In genomic region chr1:10236405-10237156, GRCh38 we compare ENCODE assay signal across 18 cellular contexts. TPM values are rescaled to one million over a fixed set of nuclear protein-coding genes. Genes with fewer than 3 reads are reported as not detected.
DNase-seq lines count a peak whose midpoint lies in the region; ATAC-seq and TF ChIP-seq lines count a peak whose summit lies in the region.
"Had no signal": no experiment of that assay in that cellular context is flagged by ENCODE, and none has a peak within 500 bp of the region (broad histone marks: within the 10 kb centered on the region; RNA-seq: fewer than 3 reads in every experiment).

No MANE protein-coding gene starts in this region.

- H3K27me3 Mint-ChIP-seq in activated CD8-positive, alpha-beta T cell treated with anti-CD3 and anti-CD28 coated beads for 36 hours, result no peaks in the 10 kb centered on the region
- no peaks in the 10 kb centered on the region for H3K27me3 Mint-ChIP-seq in activated CD8-positive, alpha-beta T cell treated with anti-CD3 and anti-CD28 coated beads, Interleukin-2, amount 10 ng/mL, durations not matched to agents 7 days and 5 days (ENCODE audit: low read depth)
- H3K27me3 Mint-ChIP-seq in activated naive CD8-positive, alpha-beta T cell, result no peaks in the 10 kb centered on the region
- no peaks in the 10 kb centered on the region for H3K27me3 Mint-ChIP-seq in type B pancreatic cell
- H3K27me3 Mint-ChIP-seq: activated naive CD4-positive, alpha-beta T cell treated with anti-CD3 and anti-CD28 coated beads, Interleukin-2, amount 50 U/mL, for 24 hours; naive B cell; progenitor cell of endocrine pancreas had no signal

- no peak for TF ChIP-seq CTCF in activated CD8-positive, alpha-beta T cell treated with anti-CD3 and anti-CD28 coated beads for 36 hours (IDR thresholded peaks at IDR 0.05)
- TF ChIP-seq CTCF in foreskin fibroblast (IDR thresholded peaks at IDR 0.05; ENCODE audit: low read depth, low read length), result no peak
- no peak for TF ChIP-seq CTCF in type B pancreatic cell (conservative IDR thresholded peaks at IDR 0.05)
- no peak for TF ChIP-seq CTCF in heart right ventricle (IDR thresholded peaks at IDR 0.05)

- no peak overlapping the region for H3K4me3 Mint-ChIP-seq in activated CD8-positive, alpha-beta T cell treated with anti-CD3 and anti-CD28 coated beads for 36 hours
- no peak overlapping the region for H3K4me3 Mint-ChIP-seq in activated CD8-positive, alpha-beta T cell treated with anti-CD3 and anti-CD28 coated beads, Interleukin-2, amount 10 ng/mL, durations not matched to agents 7 days and 5 days
- peak overlapping the region; percentile 38 for H3K4me3 Mint-ChIP-seq in activated naive CD8-positive, alpha-beta T cell
- H3K4me3 Mint-ChIP-seq in type B pancreatic cell, result no peak overlapping the region
- H3K4me3 Mint-ChIP-seq: activated naive CD4-positive, alpha-beta T cell treated with anti-CD3 and anti-CD28 coated beads, Interleukin-2, amount 50 U/mL, for 24 hours; naive B cell had no signal

- 80% methylated on average over 2 of the region's 2 CpGs for WGBS in heart right ventricle, 2 donors

- intact Hi-C loops in activated CD8-positive, alpha-beta T cell treated with anti-CD3 and anti-CD28 coated beads for 36 hours (cut with micrococcal nuclease), result no loop called here
- intact Hi-C loops in heart right ventricle (cut with DNase I), result no loop called here

- no peaks in the 10 kb centered on the region for H3K9me3 Mint-ChIP-seq in activated CD8-positive, alpha-beta T cell treated with anti-CD3 and anti-CD28 coated beads for 36 hours
- no peaks in the 10 kb centered on the region for H3K9me3 Mint-ChIP-seq in activated CD8-positive, alpha-beta T cell treated with anti-CD3 and anti-CD28 coated beads, Interleukin-2, amount 10 ng/mL, durations not matched to agents 7 days and 5 days (ENCODE audit: insufficient read depth)
- no peaks in the 10 kb centered on the region for H3K9me3 Mint-ChIP-seq in activated naive CD8-positive, alpha-beta T cell (ENCODE audit: low read depth)
- no peaks in the 10 kb centered on the region for H3K9me3 Mint-ChIP-seq in type B pancreatic cell
- H3K9me3 Mint-ChIP-seq: activated naive CD4-positive, alpha-beta T cell treated with anti-CD3 and anti-CD28 coated beads, Interleukin-2, amount 50 U/mL, for 24 hours; naive B cell had no signal

- peaks cover 15% of the 10 kb centered on the region for H3K4me1 Mint-ChIP-seq in activated CD8-positive, alpha-beta T cell treated with anti-CD3 and anti-CD28 coated beads for 36 hours (ENCODE audit: low read depth)
- H3K4me1 Mint-ChIP-seq in activated CD8-positive, alpha-beta T cell treated with anti-CD3 and anti-CD28 coated beads, Interleukin-2, amount 10 ng/mL, durations not matched to agents 7 days and 5 days (ENCODE audit: low read depth), result peaks cover 3% of the 10 kb centered on the region
- peaks cover 13% of the 10 kb centered on the region for H3K4me1 Mint-ChIP-seq in activated naive CD8-positive, alpha-beta T cell (ENCODE audit: low read depth)
- H3K4me1 Mint-ChIP-seq in type B pancreatic cell (ENCODE audit: unreplicated experiment), result peaks cover 15% of the 10 kb centered on the region

- H3K4me1 ChIP-seq in heart right ventricle, result peaks cover 0 to 55% (median 24%) of the 10 kb centered on the region in 9 donors
- H3K4me1 ChIP-seq: foreskin keratinocyte had no signal

- DNase-seq in activated CD8-positive, alpha-beta T cell treated with anti-CD3 and anti-CD28 coated beads for 36 hours, result no peak
- no peak for DNase-seq in activated CD8-positive, alpha-beta T cell treated with anti-CD3 and anti-CD28 coated beads, Interleukin-2, amount 10 ng/mL, durations not matched to agents 7 days and 5 days
- DNase-seq in foreskin fibroblast, result peak; percentile 23 to 69
- no peak for DNase-seq in type B pancreatic cell (ENCODE audit: extremely low spot score, unreplicated experiment)
- no peak for DNase-seq in NCI-H2107 (lab: John Stamatoyannopoulos, UW)
- DNase-seq in heart right ventricle, result no peak
- DNase-seq: effector CD4-positive, alpha-beta T cell; foreskin keratinocyte; Kasumi-1; naive B cell; NCI-H1105 treated with DMSO at 0.1 percent for 48 hours; NCI-H2227 treated with DMSO at 0.1 percent for 48 hours; stimulated activated naive CD4-positive, alpha-beta T cell treated with Interleukin-2 at 50 U/mL for 16 hours had no signal

- peaks cover 0 to 58% (median 14%) of the 10 kb centered on the region in 9 donors for H3K36me3 ChIP-seq in heart right ventricle

- no peak for ATAC-seq in activated CD8-positive, alpha-beta T cell treated with anti-CD3 and anti-CD28 coated beads for 36 hours
- no peak for ATAC-seq in activated CD8-positive, alpha-beta T cell treated with anti-CD3 and anti-CD28 coated beads, Interleukin-2, amount 10 ng/mL, durations not matched to agents 7 days and 5 days
- ATAC-seq in GM21515 (IDR thresholded peaks at IDR 0.05; ENCODE audit: unreplicated experiment) (no peak), heart right ventricle (no peak)
- ATAC-seq: foreskin keratinocyte had no signal

- peaks cover 1% of the 10 kb centered on the region for H3K36me3 Mint-ChIP-seq in activated CD8-positive, alpha-beta T cell treated with anti-CD3 and anti-CD28 coated beads for 36 hours (ENCODE audit: low read depth)
- no peaks in the 10 kb centered on the region for H3K36me3 Mint-ChIP-seq in activated CD8-positive, alpha-beta T cell treated with anti-CD3 and anti-CD28 coated beads, Interleukin-2, amount 10 ng/mL, durations not matched to agents 7 days and 5 days (ENCODE audit: low read depth)
- H3K36me3 Mint-ChIP-seq in activated naive CD8-positive, alpha-beta T cell, result peaks cover 4% of the 10 kb centered on the region
- peaks cover 9% of the 10 kb centered on the region for H3K36me3 Mint-ChIP-seq in type B pancreatic cell
- H3K36me3 Mint-ChIP-seq: activated naive CD4-positive, alpha-beta T cell treated with anti-CD3 and anti-CD28 coated beads, Interleukin-2, amount 50 U/mL, for 24 hours; naive B cell had no signal

- POLR2A ChIA-PET in activated CD8-positive, alpha-beta T cell treated with anti-CD3 and anti-CD28 coated beads for 36 hours (lab: Charles Lee), result no interaction called here
- POLR2A ChIA-PET in activated CD8-positive, alpha-beta T cell treated with anti-CD3 and anti-CD28 coated beads, Interleukin-2, amount 10 ng/mL, durations not matched to agents 7 days and 5 days (lab: Charles Lee), result interaction anchor here (0.5 kb wide), 1 partner anchor 193 kb away, joined by 3 read pairs; the partner anchor contains the start of gene CENPS

- H3K27ac Mint-ChIP-seq in activated CD8-positive, alpha-beta T cell treated with anti-CD3 and anti-CD28 coated beads for 36 hours, result peak overlapping the region; percentile 72
- H3K27ac Mint-ChIP-seq in activated CD8-positive, alpha-beta T cell treated with anti-CD3 and anti-CD28 coated beads, Interleukin-2, amount 10 ng/mL, durations not matched to agents 7 days and 5 days, result no peak overlapping the region
- H3K27ac Mint-ChIP-seq in activated naive CD8-positive, alpha-beta T cell, result peak overlapping the region; percentile 42
- peak overlapping the region; percentile 8 for H3K27ac Mint-ChIP-seq in type B pancreatic cell
- H3K27ac Mint-ChIP-seq: activated naive CD4-positive, alpha-beta T cell treated with anti-CD3 and anti-CD28 coated beads, Interleukin-2, amount 50 U/mL, for 24 hours; progenitor cell of endocrine pancreas had no signal

- CTCF ChIA-PET in activated CD8-positive, alpha-beta T cell treated with anti-CD3 and anti-CD28 coated beads for 36 hours (lab: Charles Lee), result interaction anchor here (1.2 to 2.0 kb wide), 3 partner anchors 9 to 340 kb away, joined by 3 to 9 read pairs (median 4); partner anchors contain the start of gene KIF1B
- CTCF ChIA-PET in activated CD8-positive, alpha-beta T cell treated with anti-CD3 and anti-CD28 coated beads, Interleukin-2, amount 10 ng/mL, durations not matched to agents 7 days and 5 days (lab: Charles Lee), result interaction anchor here (0.8 kb wide), 1 partner anchor 21 kb away, joined by 3 read pairs; no protein-coding TSS in a partner anchor

- H3K27ac ChIP-seq in heart right ventricle, result no peak overlapping the region
- H3K27ac ChIP-seq: cardiac muscle cell, foreskin keratinocyte had no signal

- H3K9me3 ChIP-seq in heart right ventricle, result no peaks in the 10 kb centered on the region

- H3K4me3 ChIP-seq in foreskin fibroblast (ENCODE audit: low read depth in 1 of 2, low read length in 2 of 2) (no peak overlapping the region), heart right ventricle (no peak overlapping the region)
- H3K4me3 ChIP-seq: cardiac muscle cell had no signal

- no peaks in the 10 kb centered on the region for H3K27me3 ChIP-seq in heart right ventricle
- H3K27me3 ChIP-seq: cardiac muscle cell, foreskin keratinocyte had no signal

RNA-seq across cellular contexts. Expression of gene KIF1B, which starts 26.2 kb away (rescaled TPM):
- total RNA-seq in activated CD8-positive, alpha-beta T cell treated with anti-CD3 and anti-CD28 coated beads for 36 hours, result 1 to 10 TPM; 7.1 to 8.9 TPM
- total RNA-seq in activated CD8-positive, alpha-beta T cell treated with anti-CD3 and anti-CD28 coated beads, Interleukin-2, amount 10 ng/mL, durations not matched to agents 7 days and 5 days, result 1 to 10 TPM; 9.2 to 9.6 TPM
- 50.3 and 64.3 TPM in 2 replicates for total RNA-seq in type B pancreatic cell (ENCODE audit: low replicate concordance)
- total RNA-seq in heart right ventricle, result 100 to 1,000 TPM in 2 of 10 donors, 10 to 100 TPM in 8; 64.9 to 107 (median 89.9) TPM
- polyA plus RNA-seq in heart right ventricle, result 10 to 100 TPM; 21.6 to 32.3 TPM

Comparison
In these comparisons a context has a peak if more than half of its experiments do, and no peak if none do; other contexts are left out.
1. DNase-seq: peak in foreskin fibroblast (2 of 2); none in activated CD8-positive, alpha-beta T cell treated with anti-CD3 and anti-CD28 coated beads for 36 hours (single experiment), activated CD8-positive, alpha-beta T cell treated with anti-CD3 and anti-CD28 coated beads, Interleukin-2, amount 10 ng/mL, durations not matched to agents 7 days and 5 days (single experiment), type B pancreatic cell (single experiment), NCI-H2107 (single experiment) and heart right ventricle (0 of 2).